In the genomic region with DNA sequence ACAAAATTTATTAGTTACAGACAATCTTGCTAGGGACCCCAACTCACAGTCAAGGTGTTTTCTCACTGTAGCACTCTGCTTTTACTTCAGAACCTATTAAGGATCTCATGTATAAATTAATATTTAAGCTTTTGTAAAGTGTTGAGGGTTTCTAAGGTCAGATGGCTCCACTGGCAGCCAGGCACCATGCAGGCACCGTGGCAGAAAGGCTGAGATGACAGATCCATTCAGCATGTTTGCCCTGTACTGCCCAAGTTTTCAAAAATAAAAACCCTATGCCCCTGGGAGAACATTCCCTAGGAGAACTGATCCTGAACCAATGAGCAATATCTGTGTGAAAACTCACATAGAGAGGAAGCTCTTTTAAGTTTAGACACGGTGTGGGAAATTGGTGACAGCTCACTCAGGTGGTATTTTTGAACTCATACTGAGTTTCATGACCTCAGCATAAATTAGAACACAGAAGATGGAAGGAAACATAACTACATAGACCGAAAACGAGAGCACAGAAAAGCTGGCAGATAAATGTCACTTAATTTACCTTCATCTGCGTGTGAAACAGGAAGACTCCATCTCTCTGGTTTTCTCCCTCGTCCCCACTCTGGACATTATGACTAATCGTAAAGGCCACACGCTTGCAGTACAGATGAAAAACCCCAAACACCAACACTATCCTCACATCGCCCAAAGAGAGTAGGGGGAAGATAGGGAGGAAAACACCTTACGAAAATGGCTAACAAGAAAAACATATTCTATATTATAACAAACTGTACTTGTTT, we compare ENCODE assay signal across 10 cellular contexts.
DNase-seq lines count a peak whose midpoint lies in the region; ATAC-seq, FAIRE-seq and TF ChIP-seq lines count a peak whose summit lies in the region.
"Had no signal": no experiment of that assay in that cellular context is flagged by ENCODE, and none has a peak within 500 bp of the region (broad histone marks: within the 10 kb centered on the region; RNA-seq: fewer than 3 reads in every experiment).

No MANE protein-coding gene starts in this region.

- H3K79me2 ChIP-seq in smooth muscle cell (ENCODE audit: low read depth): no peaks in the 10 kb centered on the region

- CTCF ChIA-PET in A549 (lab: Yijun Ruan, JAX): interaction anchor here (1.0 kb wide), 1 partner anchor 316 kb away, joined by 3 read pairs; no protein-coding TSS in a partner anchor

- no peaks in the 10 kb centered on the region for H3K27me3 Mint-ChIP-seq in activated T-helper 2 cell treated with anti-CD3 and anti-CD28 coated beads, Interferon-gamma antibody, Interleukin-2, Interleukin-4, amounts not matched to agents 10 μg/mL and 5 μg/mL and 100 μg/mL, durations not matched to agents 14 hours and 24 hours and 36 hours (ENCODE audit: low read depth)

- intact Hi-C loops in activated T-helper 2 cell treated with anti-CD3 and anti-CD28 coated beads, Interferon-gamma antibody, Interleukin-2, Interleukin-4, amounts not matched to agents 10 μg/mL and 5 μg/mL and 100 μg/mL, durations not matched to agents 14 hours and 24 hours and 36 hours (cut with micrococcal nuclease): loop anchor here (1.0 to 5.0 kb wide), 9 partner anchors 8 to 877 kb away; a partner anchor contains a TSS

- H3K36me3 Mint-ChIP-seq in activated T-helper 2 cell treated with anti-CD3 and anti-CD28 coated beads, Interferon-gamma antibody, Interleukin-2, Interleukin-4, amounts not matched to agents 10 μg/mL and 5 μg/mL and 100 μg/mL, durations not matched to agents 14 hours and 24 hours and 36 hours (ENCODE audit: low read depth): no peaks in the 10 kb centered on the region
- H3K36me3 Mint-ChIP-seq: brain had no signal

- no peak for FAIRE-seq in A549 (lab: Jason Lieb, UNC)

- peak overlapping the region; percentile 87 for H3K27ac Mint-ChIP-seq in activated T-helper 2 cell treated with anti-CD3 and anti-CD28 coated beads, Interferon-gamma antibody, Interleukin-2, Interleukin-4, amounts not matched to agents 10 μg/mL and 5 μg/mL and 100 μg/mL, durations not matched to agents 14 hours and 24 hours and 36 hours

- H3K9ac ChIP-seq in smooth muscle cell (ENCODE audit: low read depth): no peak overlapping the region

- no peak for TF ChIP-seq RAD21 in A549 (conservative IDR thresholded peaks at IDR 0.05 in 1 of 2, IDR thresholded peaks at IDR 0.05 in 1 of 2)

- H3K4me2 ChIP-seq in A549 (no peak overlapping the region), smooth muscle cell (no peak overlapping the region)

- no peak for TF ChIP-seq EP300 in A549 (IDR thresholded peaks at IDR 0.05)

- H4K20me1 ChIP-seq in smooth muscle cell (ENCODE audit: low read depth): no peaks in the 10 kb centered on the region

- POLR2A ChIA-PET in A549 (lab: Yijun Ruan, JAX): no interaction called here

- no peak overlapping the region for H3K4me3 ChIP-seq in A549
- H3K4me3 ChIP-seq in smooth muscle cell: no peak overlapping the region

- no peaks in the 10 kb centered on the region for H3K27me3 ChIP-seq in smooth muscle cell (ENCODE audit: low read depth)

- H3K4me1 ChIP-seq in A549 (no peaks in the 10 kb centered on the region), smooth muscle cell (ENCODE audit: low read depth) (no peaks in the 10 kb centered on the region)

- H3K27ac ChIP-seq in A549: no peak overlapping the region
- H3K27ac ChIP-seq in smooth muscle cell (ENCODE audit: low read depth): no peak overlapping the region

- H3K9me3 ChIP-seq in A549: no peaks in the 10 kb centered on the region
- no peaks in the 10 kb centered on the region for H3K9me3 ChIP-seq in smooth muscle cell (replicated peaks; ENCODE audit: low read depth)

- no peaks in the 10 kb centered on the region for H3K9me3 Mint-ChIP-seq in activated T-helper 2 cell treated with anti-CD3 and anti-CD28 coated beads, Interferon-gamma antibody, Interleukin-2, Interleukin-4, amounts not matched to agents 10 μg/mL and 5 μg/mL and 100 μg/mL, durations not matched to agents 14 hours and 24 hours and 36 hours
- H3K9me3 Mint-ChIP-seq: brain had no signal

- no peak for ATAC-seq in A549
- peak; percentile 46 for ATAC-seq in GM19043 (IDR thresholded peaks at IDR 0.05; ENCODE audit: low read depth, unreplicated experiment)
- ATAC-seq in HG03066 (IDR thresholded peaks at IDR 0.05; ENCODE audit: low read depth, unreplicated experiment): peak; percentile 47

- no peaks in the 10 kb centered on the region for H3K36me3 ChIP-seq in smooth muscle cell (ENCODE audit: low read depth)

- DNase-seq in A549 (ENCODE audit: low read depth in 1 of 2, low spot score in 1 of 2) (no peak), NCI-H69 (lab: John Stamatoyannopoulos, UW) (no peak), NCI-H446 treated with DMSO at 0.1 percent for 48 hours (lab: John Stamatoyannopoulos, UW) (no peak), dedifferentiated amniotic fluid mesenchymal stem cell (ENCODE audit: extremely low spot score) (no peak), smooth muscle cell (lab: John Stamatoyannopoulos, UW; ENCODE audit: unreplicated experiment) (no peak)
- peak; percentile 30 for DNase-seq in activated T-helper 2 cell treated with anti-CD3 and anti-CD28 coated beads, Interferon-gamma antibody, Interleukin-2, Interleukin-4, amounts not matched to agents 10 μg/mL and 5 μg/mL and 100 μg/mL, durations not matched to agents 14 hours and 24 hours and 36 hours (ENCODE audit: low spot score)
- DNase-seq: DMS 273 treated with DMSO at 0.1 percent for 48 hours had no signal

- TF ChIP-seq CTCF in A549 (IDR thresholded peaks at IDR 0.05) (no peak), smooth muscle cell (IDR thresholded peaks at IDR 0.05; ENCODE audit: borderline replicate concordance, insufficient read depth, poor library complexity, severe bottlenecking) (no peak)

- H3F3A ChIP-seq in smooth muscle cell (ENCODE audit: low read depth): no peaks in the 10 kb centered on the region

- H3K4me1 Mint-ChIP-seq in activated T-helper 2 cell treated with anti-CD3 and anti-CD28 coated beads, Interferon-gamma antibody, Interleukin-2, Interleukin-4, amounts not matched to agents 10 μg/mL and 5 μg/mL and 100 μg/mL, durations not matched to agents 14 hours and 24 hours and 36 hours (ENCODE audit: low read depth): peaks cover 62% of the 10 kb centered on the region

- WGBS in A549 (ENCODE audit: missing lambda C conversion rate): 45% methylated on average over 10 of the region's 10 CpGs
- WGBS in smooth muscle cell (ENCODE audit: low lambda C conversion rate): 63% methylated on average over 10 of the region's 10 CpGs

- no peak overlapping the region for H2AFZ ChIP-seq in smooth muscle cell (ENCODE audit: low read depth)

- TF ChIP-seq POLR2A in A549 (IDR thresholded peaks at IDR 0.05; ENCODE audit: low read length): no peak

- peak overlapping the region; percentile 1 for H3K4me3 Mint-ChIP-seq in activated T-helper 2 cell treated with anti-CD3 and anti-CD28 coated beads, Interferon-gamma antibody, Interleukin-2, Interleukin-4, amounts not matched to agents 10 μg/mL and 5 μg/mL and 100 μg/mL, durations not matched to agents 14 hours and 24 hours and 36 hours (ENCODE audit: low read depth)
- H3K4me3 Mint-ChIP-seq: brain had no signal

TF ChIP-seq in A549, 52 proteins besides CTCF, POLR2A, EP300 and RAD21:
- TF ChIP-seq, protein P1, sequence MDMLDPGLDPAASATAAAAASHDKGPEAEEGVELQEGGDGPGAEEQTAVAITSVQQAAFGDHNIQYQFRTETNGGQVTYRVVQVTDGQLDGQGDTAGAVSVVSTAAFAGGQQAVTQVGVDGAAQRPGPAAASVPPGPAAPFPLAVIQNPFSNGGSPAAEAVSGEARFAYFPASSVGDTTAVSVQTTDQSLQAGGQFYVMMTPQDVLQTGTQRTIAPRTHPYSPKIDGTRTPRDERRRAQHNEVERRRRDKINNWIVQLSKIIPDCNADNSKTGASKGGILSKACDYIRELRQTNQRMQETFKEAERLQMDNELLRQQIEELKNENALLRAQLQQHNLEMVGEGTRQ (IDR thresholded peaks at IDR 0.05): no peak
- TF ChIP-seq ZFP36 (IDR thresholded peaks at IDR 0.05; ENCODE audit: borderline replicate concordance, partially characterized antibody) (no peak), MAFK (IDR thresholded peaks at IDR 0.05; ENCODE audit: partially characterized antibody) (peak; percentile 29)

Comparison
In these comparisons a context has a peak if more than half of its experiments do, and no peak if none do; other contexts are left out.
1. ATAC-seq: peak in GM19043 (single experiment) and HG03066 (single experiment); none in A549 (0 of 2).